Comparison of ENCODE assay signal across 17 cellular contexts in genomic region chr7:43291789-43292188, GRCh38.
"Had no signal": no experiment of that assay in that cellular context is flagged by ENCODE, and none has a peak within 500 bp of the region (broad histone marks: within the 10 kb centered on the region; RNA-seq: fewer than 3 reads in every experiment).

No MANE protein-coding gene starts in this region.

- H3K36me3 Mint-ChIP-seq: type B pancreatic cell had no signal

- DNase-seq: effector CD4-positive, alpha-beta T cell; foreskin melanocyte; head of caudate nucleus; left colon; left ventricle myocardium superior; mesenchymal stem cell; midbrain; posterior cingulate gyrus; sigmoid colon; stimulated activated naive CD4-positive, alpha-beta T cell treated with Interleukin-2 at 50 U/mL for 16 hours; uterus had no signal

- H3K9me3 Mint-ChIP-seq: type B pancreatic cell had no signal

- H3K79me2 ChIP-seq: hepatocyte had no signal

- H3K9me3 ChIP-seq: sigmoid colon, uterus had no signal

- H3K4me3 Mint-ChIP-seq: nephron, type B pancreatic cell had no signal

- H3K27ac ChIP-seq: coronary artery, hepatocyte, sigmoid colon, skin epidermis, uterus had no signal

- H2AFZ ChIP-seq: hepatocyte had no signal

- H3K27ac Mint-ChIP-seq: nephron, type B pancreatic cell had no signal

- H3K4me3 ChIP-seq: coronary artery, hepatocyte, lung, sigmoid colon, skin epidermis, uterus had no signal

- H3K27me3 ChIP-seq: hepatocyte, sigmoid colon, uterus had no signal

- H3K4me1 ChIP-seq: uterus had no signal

- H3K4me2 ChIP-seq: hepatocyte had no signal

- ATAC-seq: left colon, left ventricle myocardium superior had no signal

- H3K36me3 ChIP-seq: sigmoid colon, uterus had no signal
